1 cellular context compared by ENCODE assay signal in genomic region chr1:244092293-244093264, GRCh38.
TF ChIP-seq lines count a peak whose summit lies in the region.

No MANE protein-coding gene starts in this region.

TF ChIP-seq in SK-N-SH treated with all-trans-retinoic acid at 6 μM for 48 hours, 23 proteins besides CTCF, POLR2A, EP300 and RAD21 (continued from another document):
- no peak for TF ChIP-seq TSHZ2 (CRISPR knock-in tag; IDR thresholded peaks at IDR 0.05)
- TF ChIP-seq ESRRG (CRISPR knock-in tag; IDR thresholded peaks at IDR 0.05): no peak
- TF ChIP-seq ZNF565 (CRISPR knock-in tag; conservative IDR thresholded peaks at IDR 0.05; ENCODE audit: low read depth): no peak
- no peak for TF ChIP-seq TOX (CRISPR knock-in tag; IDR thresholded peaks at IDR 0.05; ENCODE audit: borderline replicate concordance)
- TF ChIP-seq ZNF70 (CRISPR knock-in tag; IDR thresholded peaks at IDR 0.05): no peak
- no peak for TF ChIP-seq SNAI2 (CRISPR knock-in tag; IDR thresholded peaks at IDR 0.05)
- no peak for TF ChIP-seq TCF4 (CRISPR knock-in tag; IDR thresholded peaks at IDR 0.05; ENCODE audit: borderline replicate concordance)
TF ChIP-seq in SK-N-SH treated with all-trans-retinoic acid at 6 μM for 48 hours: peak in this region for 4.
